1 cellular context compared by ENCODE assay signal in the genomic region with DNA sequence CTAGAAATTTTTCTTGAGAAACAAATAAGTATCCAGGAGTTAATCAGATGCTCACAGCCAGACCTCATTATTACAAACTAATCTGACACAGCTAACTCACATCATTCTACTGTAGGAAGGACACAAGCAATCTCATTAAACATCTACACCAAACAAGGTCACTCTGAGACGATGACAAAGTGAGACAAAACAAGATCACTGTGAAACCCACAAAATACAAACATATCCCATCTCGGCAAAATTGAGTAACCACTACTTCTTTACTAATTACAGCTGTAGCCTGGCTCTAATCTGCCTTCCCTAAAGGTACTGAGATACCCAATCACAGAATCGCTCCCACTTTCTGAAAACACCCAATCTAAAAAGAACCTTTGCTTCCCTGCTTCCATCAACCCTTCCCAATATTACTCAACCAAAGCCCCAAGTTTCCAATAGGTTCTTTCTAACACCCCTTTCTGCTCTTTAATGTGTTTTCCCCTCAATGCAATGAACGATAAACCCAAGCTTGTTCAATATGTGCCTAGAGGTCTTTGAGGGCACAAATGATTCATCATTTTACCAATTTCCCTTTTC.
TF ChIP-seq lines count a peak whose summit lies in the region.

No MANE protein-coding gene starts in this region.

TF ChIP-seq in GM12878, 131 proteins besides CTCF, POLR2A, EP300 and RAD21 (continued from another document):
- TF ChIP-seq, protein P1, sequence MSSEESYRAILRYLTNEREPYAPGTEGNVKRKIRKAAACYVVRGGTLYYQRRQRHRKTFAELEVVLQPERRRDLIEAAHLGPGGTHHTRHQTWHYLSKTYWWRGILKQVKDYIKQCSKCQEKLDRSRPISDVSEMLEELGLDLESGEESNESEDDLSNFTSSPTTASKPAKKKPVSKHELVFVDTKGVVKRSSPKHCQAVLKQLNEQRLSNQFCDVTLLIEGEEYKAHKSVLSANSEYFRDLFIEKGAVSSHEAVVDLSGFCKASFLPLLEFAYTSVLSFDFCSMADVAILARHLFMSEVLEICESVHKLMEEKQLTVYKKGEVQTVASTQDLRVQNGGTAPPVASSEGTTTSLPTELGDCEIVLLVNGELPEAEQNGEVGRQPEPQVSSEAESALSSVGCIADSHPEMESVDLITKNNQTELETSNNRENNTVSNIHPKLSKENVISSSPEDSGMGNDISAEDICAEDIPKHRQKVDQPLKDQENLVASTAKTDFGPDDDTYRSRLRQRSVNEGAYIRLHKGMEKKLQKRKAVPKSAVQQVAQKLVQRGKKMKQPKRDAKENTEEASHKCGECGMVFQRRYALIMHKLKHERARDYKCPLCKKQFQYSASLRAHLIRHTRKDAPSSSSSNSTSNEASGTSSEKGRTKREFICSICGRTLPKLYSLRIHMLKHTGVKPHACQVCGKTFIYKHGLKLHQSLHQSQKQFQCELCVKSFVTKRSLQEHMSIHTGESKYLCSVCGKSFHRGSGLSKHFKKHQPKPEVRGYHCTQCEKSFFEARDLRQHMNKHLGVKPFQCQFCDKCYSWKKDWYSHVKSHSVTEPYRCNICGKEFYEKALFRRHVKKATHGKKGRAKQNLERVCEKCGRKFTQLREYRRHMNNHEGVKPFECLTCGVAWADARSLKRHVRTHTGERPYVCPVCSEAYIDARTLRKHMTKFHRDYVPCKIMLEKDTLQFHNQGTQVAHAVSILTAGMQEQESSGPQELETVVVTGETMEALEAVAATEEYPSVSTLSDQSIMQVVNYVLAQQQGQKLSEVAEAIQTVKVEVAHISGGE (CRISPR knock-in tag; IDR thresholded peaks at IDR 0.05): no peak
- TF ChIP-seq, protein P2, sequence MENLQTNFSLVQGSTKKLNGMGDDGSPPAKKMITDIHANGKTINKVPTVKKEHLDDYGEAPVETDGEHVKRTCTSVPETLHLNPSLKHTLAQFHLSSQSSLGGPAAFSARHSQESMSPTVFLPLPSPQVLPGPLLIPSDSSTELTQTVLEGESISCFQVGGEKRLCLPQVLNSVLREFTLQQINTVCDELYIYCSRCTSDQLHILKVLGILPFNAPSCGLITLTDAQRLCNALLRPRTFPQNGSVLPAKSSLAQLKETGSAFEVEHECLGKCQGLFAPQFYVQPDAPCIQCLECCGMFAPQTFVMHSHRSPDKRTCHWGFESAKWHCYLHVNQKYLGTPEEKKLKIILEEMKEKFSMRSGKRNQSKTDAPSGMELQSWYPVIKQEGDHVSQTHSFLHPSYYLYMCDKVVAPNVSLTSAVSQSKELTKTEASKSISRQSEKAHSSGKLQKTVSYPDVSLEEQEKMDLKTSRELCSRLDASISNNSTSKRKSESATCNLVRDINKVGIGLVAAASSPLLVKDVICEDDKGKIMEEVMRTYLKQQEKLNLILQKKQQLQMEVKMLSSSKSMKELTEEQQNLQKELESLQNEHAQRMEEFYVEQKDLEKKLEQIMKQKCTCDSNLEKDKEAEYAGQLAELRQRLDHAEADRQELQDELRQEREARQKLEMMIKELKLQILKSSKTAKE (IDR thresholded peaks at IDR 0.05; ENCODE audit: low read depth, poor library complexity, severe bottlenecking): peak; percentile 31
- TF ChIP-seq YBX1 (IDR thresholded peaks at IDR 0.05): no peak
- TF ChIP-seq TCF3 (IDR thresholded peaks at IDR 0.05; ENCODE audit: borderline replicate concordance, insufficient read depth, low read depth, low read length): no peak
- no peak for TF ChIP-seq EZH2 (IDR thresholded peaks at IDR 0.05; ENCODE audit: borderline replicate concordance, control insufficient read depth, low read depth, low read length)
- no peak for TF ChIP-seq TCF12 (IDR thresholded peaks at IDR 0.05; ENCODE audit: low read depth, low read length)
- TF ChIP-seq SUZ12 (IDR thresholded peaks at IDR 0.05; ENCODE audit: unreplicated experiment): no peak
- TF ChIP-seq LARP7 (IDR thresholded peaks at IDR 0.05): no peak
- peak; percentile 50; the same call in 1 of the 2 replicates for TF ChIP-seq CREB1 (IDR thresholded peaks at IDR 0.05; ENCODE audit: low read depth)
- peak; percentile 48 to 51; a peak in 3 of 4 replicates for TF ChIP-seq IKZF2 (IDR thresholded peaks at IDR 0.05)
- TF ChIP-seq RUNX3 (IDR thresholded peaks at IDR 0.05; ENCODE audit: low read length): peak; percentile 59
- no peak for TF ChIP-seq NBN (IDR thresholded peaks at IDR 0.05)
- TF ChIP-seq, protein P3, sequence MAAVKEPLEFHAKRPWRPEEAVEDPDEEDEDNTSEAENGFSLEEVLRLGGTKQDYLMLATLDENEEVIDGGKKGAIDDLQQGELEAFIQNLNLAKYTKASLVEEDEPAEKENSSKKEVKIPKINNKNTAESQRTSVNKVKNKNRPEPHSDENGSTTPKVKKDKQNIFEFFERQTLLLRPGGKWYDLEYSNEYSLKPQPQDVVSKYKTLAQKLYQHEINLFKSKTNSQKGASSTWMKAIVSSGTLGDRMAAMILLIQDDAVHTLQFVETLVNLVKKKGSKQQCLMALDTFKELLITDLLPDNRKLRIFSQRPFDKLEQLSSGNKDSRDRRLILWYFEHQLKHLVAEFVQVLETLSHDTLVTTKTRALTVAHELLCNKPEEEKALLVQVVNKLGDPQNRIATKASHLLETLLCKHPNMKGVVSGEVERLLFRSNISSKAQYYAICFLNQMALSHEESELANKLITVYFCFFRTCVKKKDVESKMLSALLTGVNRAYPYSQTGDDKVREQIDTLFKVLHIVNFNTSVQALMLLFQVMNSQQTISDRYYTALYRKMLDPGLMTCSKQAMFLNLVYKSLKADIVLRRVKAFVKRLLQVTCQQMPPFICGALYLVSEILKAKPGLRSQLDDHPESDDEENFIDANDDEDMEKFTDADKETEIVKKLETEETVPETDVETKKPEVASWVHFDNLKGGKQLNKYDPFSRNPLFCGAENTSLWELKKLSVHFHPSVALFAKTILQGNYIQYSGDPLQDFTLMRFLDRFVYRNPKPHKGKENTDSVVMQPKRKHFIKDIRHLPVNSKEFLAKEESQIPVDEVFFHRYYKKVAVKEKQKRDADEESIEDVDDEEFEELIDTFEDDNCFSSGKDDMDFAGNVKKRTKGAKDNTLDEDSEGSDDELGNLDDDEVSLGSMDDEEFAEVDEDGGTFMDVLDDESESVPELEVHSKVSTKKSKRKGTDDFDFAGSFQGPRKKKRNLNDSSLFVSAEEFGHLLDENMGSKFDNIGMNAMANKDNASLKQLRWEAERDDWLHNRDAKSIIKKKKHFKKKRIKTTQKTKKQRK (IDR thresholded peaks at IDR 0.05; ENCODE audit: low read depth, low read length): no peak
- TF ChIP-seq HDAC6 (IDR thresholded peaks at IDR 0.05; ENCODE audit: unreplicated experiment): no peak
- no peak for TF ChIP-seq IKZF1 (conservative IDR thresholded peaks at IDR 0.05)
- TF ChIP-seq ESRRA (IDR thresholded peaks at IDR 0.05; ENCODE audit: low read length): no peak
- TF ChIP-seq, protein P4, sequence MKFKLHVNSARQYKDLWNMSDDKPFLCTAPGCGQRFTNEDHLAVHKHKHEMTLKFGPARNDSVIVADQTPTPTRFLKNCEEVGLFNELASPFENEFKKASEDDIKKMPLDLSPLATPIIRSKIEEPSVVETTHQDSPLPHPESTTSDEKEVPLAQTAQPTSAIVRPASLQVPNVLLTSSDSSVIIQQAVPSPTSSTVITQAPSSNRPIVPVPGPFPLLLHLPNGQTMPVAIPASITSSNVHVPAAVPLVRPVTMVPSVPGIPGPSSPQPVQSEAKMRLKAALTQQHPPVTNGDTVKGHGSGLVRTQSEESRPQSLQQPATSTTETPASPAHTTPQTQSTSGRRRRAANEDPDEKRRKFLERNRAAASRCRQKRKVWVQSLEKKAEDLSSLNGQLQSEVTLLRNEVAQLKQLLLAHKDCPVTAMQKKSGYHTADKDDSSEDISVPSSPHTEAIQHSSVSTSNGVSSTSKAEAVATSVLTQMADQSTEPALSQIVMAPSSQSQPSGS (IDR thresholded peaks at IDR 0.05; ENCODE audit: low read length): peak; percentile 52; the same call in 1 of the 2 replicates
- TF ChIP-seq MTA2 (IDR thresholded peaks at IDR 0.05; ENCODE audit: low read depth): peak; percentile 70; the same call in 1 of the 2 replicates
- no peak for TF ChIP-seq CBFB (IDR thresholded peaks at IDR 0.05; ENCODE audit: low read depth)
- TF ChIP-seq WRNIP1 (IDR thresholded peaks at IDR 0.05; ENCODE audit: borderline replicate concordance, low read depth, low read length): no peak
- TF ChIP-seq HDGF (IDR thresholded peaks at IDR 0.05): no peak
- TF ChIP-seq JUNB (IDR thresholded peaks at IDR 0.05): peak; percentile 30
- TF ChIP-seq FOS (IDR thresholded peaks at IDR 0.05; ENCODE audit: borderline replicate concordance, extremely low read depth, insufficient read length): no peak
- no peak for TF ChIP-seq TAF1 (IDR thresholded peaks at IDR 0.05; ENCODE audit: borderline replicate concordance, low read depth, low read length)
- no peak for TF ChIP-seq SREBF2 (IDR thresholded peaks at IDR 0.05; ENCODE audit: low read length)
- TF ChIP-seq NRF1 (conservative IDR thresholded peaks at IDR 0.05; ENCODE audit: low read depth, low read length): no peak
- TF ChIP-seq BHLHE40 (IDR thresholded peaks at IDR 0.05; ENCODE audit: borderline replicate concordance in 1 of 2, low read depth in 2 of 2, low read length in 1 of 2): no peak
